ENCODE assay signal across 21 cellular contexts in the genomic region with DNA sequence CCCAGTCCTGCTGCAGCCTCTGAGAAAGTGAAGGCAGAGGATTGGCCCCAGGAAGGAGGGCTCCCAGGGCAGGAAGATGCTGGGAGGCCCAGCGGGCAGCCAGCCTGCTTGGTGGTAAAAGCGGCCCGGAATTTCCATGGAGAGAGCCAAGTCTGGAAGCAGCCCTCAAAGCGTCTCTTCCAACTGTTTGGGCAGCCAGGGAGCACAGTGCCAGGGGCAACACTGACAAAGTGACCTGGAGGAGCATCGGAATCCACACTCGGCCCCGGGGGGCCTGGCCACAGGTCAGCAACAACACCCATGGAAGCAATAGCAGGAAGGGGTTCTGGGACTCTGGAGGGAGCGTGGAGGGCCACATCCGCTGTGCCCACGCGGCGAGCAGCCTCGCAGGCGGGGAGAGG.
DNase-seq lines count a peak whose midpoint lies in the region; ATAC-seq and TF ChIP-seq lines count a peak whose summit lies in the region.
"Had no signal": no experiment of that assay in that cellular context is flagged by ENCODE, and none has a peak within 500 bp of the region (broad histone marks: within the 10 kb centered on the region; RNA-seq: fewer than 3 reads in every experiment).

No MANE protein-coding gene starts in this region.

- H4K20me1 ChIP-seq in GM23338 (replicated peaks; ENCODE audit: insufficient read depth) = no peaks in the 10 kb centered on the region

- H3K27ac ChIP-seq in GM23338 (ENCODE audit: low read depth) = no peak overlapping the region
- H3K27ac ChIP-seq: GM23248 had no signal

- peaks cover 3% of the 10 kb centered on the region; the same call in 2 of the 3 replicates for H3K9me3 Mint-ChIP-seq in GM23338

- H3K4me3 ChIP-seq in GM23338 = no peak overlapping the region
- H3K4me3 ChIP-seq: GM12878, GM23248 had no signal

- no peaks in the 10 kb centered on the region for H3K27me3 ChIP-seq in GM23338 (ENCODE audit: insufficient read depth)
- H3K27me3 ChIP-seq: BE2C had no signal

- TF ChIP-seq CTCF in GM23338 (conservative IDR thresholded peaks at IDR 0.05; ENCODE audit: low read depth in 2 of 2) = no peak

- H3K27ac Mint-ChIP-seq in GM23338 = no peak overlapping the region
- H3K27ac Mint-ChIP-seq: CD4-positive, CD25-positive, alpha-beta regulatory T cell; CD8-positive, alpha-beta memory T cell; HFFc6 had no signal

- intact Hi-C loops in posterior vena cava (cut with DNase I) = no loop called here

- DNase-seq in GM23338 (ENCODE audit: low spot score) = no peak
- peak; percentile 11 for DNase-seq in globus pallidus (ENCODE audit: low spot score)
- DNase-seq in posterior vena cava (ENCODE audit: low spot score) = peak; percentile 68
- peak; percentile 59 for DNase-seq in ureter (ENCODE audit: low spot score)
- DNase-seq in NCI-H1048 (lab: John Stamatoyannopoulos, UW) = no peak
- DNase-seq: 8988T; BE2C; CD4-positive, CD25-positive, alpha-beta regulatory T cell; CD8-positive, alpha-beta memory T cell; COR-L47; DMS 273 treated with DMSO at 0.1 percent for 48 hours; DMS53; DND-41; EL; GM23248; HCEC 1CT; HFFc6; IMR-90 had no signal

- H3K27me3 Mint-ChIP-seq in GM23338 (ENCODE audit: insufficient read depth, low read depth, poor library complexity) = peaks cover 6% of the 10 kb centered on the region
- H3K27me3 Mint-ChIP-seq: CD4-positive, CD25-positive, alpha-beta regulatory T cell had no signal

- H3K79me2 ChIP-seq in GM23338 (replicated peaks; ENCODE audit: insufficient read depth) = no peaks in the 10 kb centered on the region

- H3K4me1 Mint-ChIP-seq in GM23338 = no peaks in the 10 kb centered on the region; the same call in 2 of the 3 replicates
- H3K4me1 Mint-ChIP-seq: CD4-positive, CD25-positive, alpha-beta regulatory T cell; CD8-positive, alpha-beta memory T cell had no signal

- H3K9me2 ChIP-seq in GM23338 (ENCODE audit: insufficient read depth) = no peaks in the 10 kb centered on the region

- H3K36me3 Mint-ChIP-seq in GM23338 (ENCODE audit: low read depth) = no peaks in the 10 kb centered on the region; the same call in 2 of the 3 replicates
- H3K36me3 Mint-ChIP-seq: CD4-positive, CD25-positive, alpha-beta regulatory T cell; CD8-positive, alpha-beta memory T cell had no signal

- H3K4me2 ChIP-seq in GM23338 = no peak overlapping the region

- H3K36me3 ChIP-seq in GM23338 (ENCODE audit: insufficient read depth) = no peaks in the 10 kb centered on the region
- H3K36me3 ChIP-seq: BE2C had no signal

- H3K4me1 ChIP-seq in GM23338 (ENCODE audit: insufficient read depth) = no peaks in the 10 kb centered on the region
- H3K4me1 ChIP-seq: BE2C had no signal

- H3K4me3 Mint-ChIP-seq in GM23338 = no peak overlapping the region
- H3K4me3 Mint-ChIP-seq: CD4-positive, CD25-positive, alpha-beta regulatory T cell; CD8-positive, alpha-beta memory T cell; HFFc6 had no signal

- no peaks in the 10 kb centered on the region for H3F3A ChIP-seq in GM23338 (replicated peaks; ENCODE audit: low read depth)

- H2AFZ ChIP-seq in GM23338 = peak overlapping the region; percentile 63; the same call in 1 of the 2 replicates
- H2AFZ ChIP-seq: GM23248 had no signal

- no peak for ATAC-seq in GM23338
- no peak for ATAC-seq in GM21515 (IDR thresholded peaks at IDR 0.05; ENCODE audit: unreplicated experiment)
- ATAC-seq in HG02759 (IDR thresholded peaks at IDR 0.05; ENCODE audit: unreplicated experiment) = no peak
- ATAC-seq: GM12878 had no signal

TF ChIP-seq in GM23338, 12 proteins besides CTCF, POLR2A, EP300 and RAD21 (continues in another document):
- no peak for TF ChIP-seq ETS1 (IDR thresholded peaks at IDR 0.05)
- no peak for TF ChIP-seq STAT1 (IDR thresholded peaks at IDR 0.05; ENCODE audit: unreplicated experiment)
- no peak for TF ChIP-seq EZH2 (IDR thresholded peaks at IDR 0.05; ENCODE audit: low read depth, unreplicated experiment)
- TF ChIP-seq, protein P1, sequence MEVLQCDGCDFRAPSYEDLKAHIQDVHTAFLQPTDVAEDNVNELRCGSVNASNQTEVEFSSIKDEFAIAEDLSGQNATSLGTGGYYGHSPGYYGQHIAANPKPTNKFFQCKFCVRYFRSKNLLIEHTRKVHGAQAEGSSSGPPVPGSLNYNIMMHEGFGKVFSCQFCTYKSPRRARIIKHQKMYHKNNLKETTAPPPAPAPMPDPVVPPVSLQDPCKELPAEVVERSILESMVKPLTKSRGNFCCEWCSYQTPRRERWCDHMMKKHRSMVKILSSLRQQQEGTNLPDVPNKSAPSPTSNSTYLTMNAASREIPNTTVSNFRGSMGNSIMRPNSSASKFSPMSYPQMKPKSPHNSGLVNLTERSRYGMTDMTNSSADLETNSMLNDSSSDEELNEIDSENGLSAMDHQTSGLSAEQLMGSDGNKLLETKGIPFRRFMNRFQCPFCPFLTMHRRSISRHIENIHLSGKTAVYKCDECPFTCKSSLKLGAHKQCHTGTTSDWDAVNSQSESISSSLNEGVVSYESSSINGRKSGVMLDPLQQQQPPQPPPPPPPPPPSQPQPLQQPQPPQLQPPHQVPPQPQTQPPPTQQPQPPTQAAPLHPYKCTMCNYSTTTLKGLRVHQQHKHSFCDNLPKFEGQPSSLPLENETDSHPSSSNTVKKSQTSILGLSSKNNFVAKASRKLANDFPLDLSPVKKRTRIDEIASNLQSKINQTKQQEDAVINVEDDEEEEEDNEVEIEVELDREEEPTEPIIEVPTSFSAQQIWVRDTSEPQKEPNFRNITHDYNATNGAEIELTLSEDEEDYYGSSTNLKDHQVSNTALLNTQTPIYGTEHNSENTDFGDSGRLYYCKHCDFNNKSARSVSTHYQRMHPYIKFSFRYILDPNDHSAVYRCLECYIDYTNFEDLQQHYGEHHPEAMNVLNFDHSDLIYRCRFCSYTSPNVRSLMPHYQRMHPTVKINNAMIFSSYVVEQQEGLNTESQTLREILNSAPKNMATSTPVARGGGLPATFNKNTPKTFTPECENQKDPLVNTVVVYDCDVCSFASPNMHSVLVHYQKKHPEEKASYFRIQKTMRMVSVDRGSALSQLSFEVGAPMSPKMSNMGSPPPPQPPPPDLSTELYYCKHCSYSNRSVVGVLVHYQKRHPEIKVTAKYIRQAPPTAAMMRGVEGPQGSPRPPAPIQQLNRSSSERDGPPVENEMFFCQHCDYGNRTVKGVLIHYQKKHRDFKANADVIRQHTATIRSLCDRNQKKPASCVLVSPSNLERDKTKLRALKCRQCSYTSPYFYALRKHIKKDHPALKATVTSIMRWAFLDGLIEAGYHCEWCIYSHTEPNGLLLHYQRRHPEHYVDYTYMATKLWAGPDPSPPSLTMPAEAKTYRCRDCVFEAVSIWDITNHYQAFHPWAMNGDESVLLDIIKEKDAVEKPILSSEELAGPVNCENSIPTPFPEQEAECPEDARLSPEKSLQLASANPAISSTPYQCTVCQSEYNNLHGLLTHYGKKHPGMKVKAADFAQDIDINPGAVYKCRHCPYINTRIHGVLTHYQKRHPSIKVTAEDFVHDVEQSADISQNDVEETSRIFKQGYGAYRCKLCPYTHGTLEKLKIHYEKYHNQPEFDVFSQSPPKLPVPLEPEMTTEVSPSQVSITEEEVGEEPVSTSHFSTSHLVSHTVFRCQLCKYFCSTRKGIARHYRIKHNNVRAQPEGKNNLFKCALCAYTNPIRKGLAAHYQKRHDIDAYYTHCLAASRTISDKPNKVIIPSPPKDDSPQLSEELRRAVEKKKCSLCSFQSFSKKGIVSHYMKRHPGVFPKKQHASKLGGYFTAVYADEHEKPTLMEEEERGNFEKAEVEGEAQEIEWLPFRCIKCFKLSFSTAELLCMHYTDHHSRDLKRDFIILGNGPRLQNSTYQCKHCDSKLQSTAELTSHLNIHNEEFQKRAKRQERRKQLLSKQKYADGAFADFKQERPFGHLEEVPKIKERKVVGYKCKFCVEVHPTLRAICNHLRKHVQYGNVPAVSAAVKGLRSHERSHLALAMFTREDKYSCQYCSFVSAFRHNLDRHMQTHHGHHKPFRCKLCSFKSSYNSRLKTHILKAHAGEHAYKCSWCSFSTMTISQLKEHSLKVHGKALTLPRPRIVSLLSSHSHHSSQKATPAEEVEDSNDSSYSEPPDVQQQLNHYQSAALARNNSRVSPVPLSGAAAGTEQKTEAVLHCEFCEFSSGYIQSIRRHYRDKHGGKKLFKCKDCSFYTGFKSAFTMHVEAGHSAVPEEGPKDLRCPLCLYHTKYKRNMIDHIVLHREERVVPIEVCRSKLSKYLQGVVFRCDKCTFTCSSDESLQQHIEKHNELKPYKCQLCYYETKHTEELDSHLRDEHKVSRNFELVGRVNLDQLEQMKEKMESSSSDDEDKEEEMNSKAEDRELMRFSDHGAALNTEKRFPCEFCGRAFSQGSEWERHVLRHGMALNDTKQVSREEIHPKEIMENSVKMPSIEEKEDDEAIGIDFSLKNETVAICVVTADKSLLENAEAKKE (CRISPR knock-in tag; IDR thresholded peaks at IDR 0.05) = no peak
- TF ChIP-seq EZH2phosphoT487 (IDR thresholded peaks at IDR 0.05; ENCODE audit: unreplicated experiment) = no peak
- TF ChIP-seq ZNF331 (CRISPR knock-in tag; IDR thresholded peaks at IDR 0.05; ENCODE audit: low read depth) = no peak
- TF ChIP-seq NANOG (IDR thresholded peaks at IDR 0.05; ENCODE audit: borderline replicate concordance) = no peak
- TF ChIP-seq JUNB (IDR thresholded peaks at IDR 0.05; ENCODE audit: unreplicated experiment) = no peak

Comparison
In these comparisons a context has a peak if more than half of its experiments do, and no peak if none do; other contexts are left out.
1. DNase-seq: peak in globus pallidus (single experiment), posterior vena cava (single experiment) and ureter (single experiment); none in GM23338 (single experiment) and NCI-H1048 (single experiment).